In the genomic region with DNA sequence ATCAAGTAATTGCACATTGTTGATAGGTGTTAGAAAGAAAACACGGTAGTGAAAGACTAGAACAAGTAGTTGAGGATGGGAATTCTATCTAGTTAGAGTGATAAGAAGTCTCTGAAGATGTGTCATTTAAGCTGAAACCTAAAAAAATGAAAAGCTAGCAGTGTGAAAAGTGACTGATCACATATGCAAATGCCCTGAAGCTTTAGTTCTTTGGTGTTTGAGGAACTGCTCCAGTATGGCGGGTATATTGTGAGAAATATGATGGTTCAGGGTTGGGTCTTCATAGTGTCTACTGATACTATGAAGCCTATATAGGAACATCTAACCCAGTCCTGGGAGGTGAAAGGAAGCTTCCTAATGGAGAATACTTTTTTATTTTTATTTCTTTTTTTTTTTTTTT, we compare ENCODE assay signal across 22 cellular contexts. TPM values are rescaled to one million over a fixed set of nuclear protein-coding genes. Genes with fewer than 3 reads are reported as not detected.
A peak's percentile ranks its signal among the peaks of the same experiment; 100 is the strongest.
DNase-seq lines count a peak whose midpoint lies in the region; ATAC-seq, FAIRE-seq and TF ChIP-seq lines count a peak whose summit lies in the region.
"Had no signal": no experiment of that assay in that cellular context is flagged by ENCODE, and none has a peak within 500 bp of the region (broad histone marks: within the 10 kb centered on the region; RNA-seq: fewer than 3 reads in every experiment).

No MANE protein-coding gene starts in this region.

- H3K4me3 ChIP-seq in Karpas-422 (ENCODE audit: low read length) = no peak overlapping the region
- no peak overlapping the region for H3K4me3 ChIP-seq in GM12878
- H3K4me3 ChIP-seq: A549; BLaER1 treated with 17β-estradiol and CSF1 and Interleukin-3, amounts not matched to agents 10 nM and 100 nM had no signal

- H3K27ac ChIP-seq in Karpas-422 (ENCODE audit: low read length) = no peak overlapping the region
- no peak overlapping the region for H3K27ac ChIP-seq in GM12878 (ENCODE audit: control insufficient read depth, insufficient read depth)
- H3K27ac ChIP-seq: 22Rv1; A549; BLaER1 treated with 17β-estradiol and CSF1 and Interleukin-3, amounts not matched to agents 10 nM and 100 nM; C4-2B had no signal

- SMC1A ChIA-PET in GM12878 (lab: Charles Lee; ENCODE audit: uncharacterized antibody, unreplicated experiment) = interaction anchor here (2.2 kb wide), 1 partner anchor 13 kb away, joined by 9 read pairs; no protein-coding TSS in a partner anchor

- no TSS peak for BruUV-seq in GM12878 (replicated peaks; lab: Mats Ljungman, UMichigan)

- CTCF ChIA-PET in GM12878 (lab: Yijun Ruan, JAX) = interaction anchor here (1.0 to 1.8 kb wide), 4 partner anchors 12 to 551 kb away, joined by 3 to 5 read pairs (median 4); no protein-coding TSS in a partner anchor

- no peaks in the 10 kb centered on the region for H3K36me3 ChIP-seq in Karpas-422 (ENCODE audit: insufficient read depth, low read length)
- no peaks in the 10 kb centered on the region; a peak in 2 of 4 replicates for H3K36me3 ChIP-seq in GM12878 (ENCODE audit: control insufficient read depth in 2 of 2, insufficient read depth in 2 of 2, low read length in 1 of 2)

- no peaks in the 10 kb centered on the region for H4K20me1 ChIP-seq in Karpas-422 (ENCODE audit: insufficient read depth, low read depth, low read length)
- no peaks in the 10 kb centered on the region for H4K20me1 ChIP-seq in GM12878 (ENCODE audit: control insufficient read depth, insufficient read depth)
- H4K20me1 ChIP-seq: BLaER1 treated with 17β-estradiol and CSF1 and Interleukin-3, amounts not matched to agents 10 nM and 100 nM had no signal

- H3K4me3 Mint-ChIP-seq in nephron progenitor cell = no peak overlapping the region
- no peak overlapping the region for H3K4me3 Mint-ChIP-seq in activated T-cell treated with anti-CD3 and anti-CD28 coated beads, Interleukin-2, amount 50 U/mL, for 72 hours
- H3K4me3 Mint-ChIP-seq: B cell; CD4-positive, alpha-beta T cell; CD8-positive, alpha-beta T cell had no signal

- no peak for TF ChIP-seq RAD21 in GM12878 (IDR thresholded peaks at IDR 0.05; ENCODE audit: insufficient read depth, low read depth, low read length)

- H3K9ac ChIP-seq in Karpas-422 (ENCODE audit: low read length) = no peak overlapping the region
- H3K9ac ChIP-seq in GM12878 (ENCODE audit: control insufficient read depth, insufficient read depth, low read length) = no peak overlapping the region
- H3K9ac ChIP-seq: BLaER1 treated with 17β-estradiol and CSF1 and Interleukin-3, amounts not matched to agents 10 nM and 100 nM had no signal

- H3K9me3 ChIP-seq in Karpas-422 (ENCODE audit: low read length) (no peaks in the 10 kb centered on the region), GM12878 (replicated peaks; ENCODE audit: control insufficient read depth, insufficient read depth, low read length) (no peaks in the 10 kb centered on the region)
- H3K9me3 ChIP-seq: A549; BLaER1 treated with 17β-estradiol and CSF1 and Interleukin-3, amounts not matched to agents 10 nM and 100 nM; Caco-2 had no signal

- TF ChIP-seq POLR2A in GM12891 (IDR thresholded peaks at IDR 0.05; ENCODE audit: low read depth, low read length) = no peak
- TF ChIP-seq POLR2A in GM12878 (IDR thresholded peaks at IDR 0.05; ENCODE audit: low read depth, low read length) = no peak

- H3K27me3 ChIP-seq in Karpas-422 (ENCODE audit: low read length) = no peaks in the 10 kb centered on the region
- H3K27me3 ChIP-seq in GM12878 (replicated peaks in 1 of 2; ENCODE audit: control insufficient read depth in 2 of 2, insufficient read depth in 2 of 2, low read length in 1 of 2) = no peaks in the 10 kb centered on the region
- H3K27me3 ChIP-seq: BLaER1 treated with 17β-estradiol and CSF1 and Interleukin-3, amounts not matched to agents 10 nM and 100 nM had no signal

- H3K4me1 ChIP-seq in Karpas-422 (ENCODE audit: low read length) (peaks cover 9% of the 10 kb centered on the region), GM12878 (ENCODE audit: control insufficient read depth, insufficient read depth, low read length) (no peaks in the 10 kb centered on the region)
- H3K4me1 ChIP-seq: A549; BLaER1 treated with 17β-estradiol and CSF1 and Interleukin-3, amounts not matched to agents 10 nM and 100 nM had no signal

- WGBS in GM12878 (ENCODE audit: insufficient coverage, insufficient replicate concordance, low lambda C conversion rate, missing lambda C conversion rate) = 94% methylated on average over 2 of the region's 2 CpGs

- H3K79me2 ChIP-seq in Karpas-422 (ENCODE audit: low read length) = no peaks in the 10 kb centered on the region
- no peaks in the 10 kb centered on the region for H3K79me2 ChIP-seq in GM12878 (ENCODE audit: control insufficient read depth, insufficient read depth, low read length)

- ATAC-seq in GM12878 (no peak), GM21723 (IDR thresholded peaks at IDR 0.05; ENCODE audit: unreplicated experiment) (no peak)
- ATAC-seq in activated T-cell treated with anti-CD3 and anti-CD28 coated beads, Interleukin-2, amount 50 U/mL, for 72 hours (replicated peaks in 1 of 2) = no peak
- ATAC-seq: A549; CD8-positive, alpha-beta T cell had no signal

- H2AFZ ChIP-seq in Karpas-422 (ENCODE audit: low read length) (no peak overlapping the region), GM12878 (ENCODE audit: control insufficient read depth, low read depth, low read length) (no peak overlapping the region)

- intact Hi-C loops in GM12878 (cut with micrococcal nuclease; ENCODE audit: unreplicated experiment) = no loop called here

- no peak for TF ChIP-seq EP300 in GM12878 (IDR thresholded peaks at IDR 0.05; ENCODE audit: borderline replicate concordance in 1 of 2, control insufficient read depth in 1 of 2, low read depth in 2 of 2, low read length in 2 of 2)

- no peaks in the 10 kb centered on the region for H3K9me2 ChIP-seq in Karpas-422 (replicated peaks; ENCODE audit: insufficient read depth, low read length)

- H3K4me2 ChIP-seq in Karpas-422 (ENCODE audit: low read depth, low read length, poor library complexity, severe bottlenecking) = no peak overlapping the region
- no peak overlapping the region for H3K4me2 ChIP-seq in GM12878 (ENCODE audit: control insufficient read depth, insufficient read depth)
- H3K4me2 ChIP-seq: A549; BLaER1 treated with 17β-estradiol and CSF1 and Interleukin-3, amounts not matched to agents 10 nM and 100 nM had no signal

- H3K9me3 Mint-ChIP-seq in nephron progenitor cell = no peaks in the 10 kb centered on the region
- H3K9me3 Mint-ChIP-seq in activated T-cell treated with anti-CD3 and anti-CD28 coated beads, Interleukin-2, amount 50 U/mL, for 72 hours = no peaks in the 10 kb centered on the region
- H3K9me3 Mint-ChIP-seq: CD4-positive, alpha-beta T cell; CD8-positive, alpha-beta T cell had no signal

- no peaks in the 10 kb centered on the region for H3K27me3 Mint-ChIP-seq in nephron progenitor cell (ENCODE audit: low read depth, poor library complexity)
- no peaks in the 10 kb centered on the region for H3K27me3 Mint-ChIP-seq in activated T-cell treated with anti-CD3 and anti-CD28 coated beads, Interleukin-2, amount 50 U/mL, for 72 hours (ENCODE audit: low read depth)
- H3K27me3 Mint-ChIP-seq: B cell; CD4-positive, alpha-beta T cell had no signal

- no peak for DNase-seq in GM12891 (ENCODE audit: insufficient read length, low spot score)
- peak; percentile 57 for DNase-seq in Karpas-422
- no peak for DNase-seq in GM12878 (ENCODE audit: low read depth, low spot score)
- DNase-seq in nephron progenitor cell = no peak
- no peak for DNase-seq in RCC 7860 (ENCODE audit: low spot score)
- no peak for DNase-seq in HuH-7.5 (ENCODE audit: low spot score)
- no peak for DNase-seq in activated T-cell treated with anti-CD3 and anti-CD28 coated beads, Interleukin-2, amount 50 U/mL, for 72 hours
- DNase-seq: AML-193; Caco-2; Calu3; CD4-positive, alpha-beta T cell; CD8-positive, alpha-beta T cell; DMS79 treated with DMSO at 0.1 percent for 48 hours; GF-D8 had no signal

- peak overlapping the region; percentile 81 for H3K27ac Mint-ChIP-seq in nephron progenitor cell
- H3K27ac Mint-ChIP-seq in activated T-cell treated with anti-CD3 and anti-CD28 coated beads, Interleukin-2, amount 50 U/mL, for 72 hours = no peak overlapping the region
- H3K27ac Mint-ChIP-seq: B cell; CD4-positive, alpha-beta T cell; CD8-positive, alpha-beta T cell had no signal

- RAD21 ChIA-PET in GM12878 (lab: Charles Lee; ENCODE audit: unreplicated experiment) = no interaction called here

- POLR2A ChIA-PET in GM12878 (lab: Charles Lee) = no interaction called here

- no peak for FAIRE-seq in GM12891 (lab: Jason Lieb, UNC)
- FAIRE-seq in GM12878 (lab: Jason Lieb, UNC) = no peak
- no peak for FAIRE-seq in RCC 7860 (lab: Jason Lieb, UNC)
- FAIRE-seq: A549, D721Med, G401.6 had no signal

- in situ Hi-C loops in GM12878 (cut with MboI) = no loop called here

- peaks cover 35% of the 10 kb centered on the region for H3K36me3 Mint-ChIP-seq in nephron progenitor cell (ENCODE audit: low read depth)
- H3K36me3 Mint-ChIP-seq in activated T-cell treated with anti-CD3 and anti-CD28 coated beads, Interleukin-2, amount 50 U/mL, for 72 hours (ENCODE audit: insufficient read depth in 2 of 2) = peaks cover 0 to 4% of the 10 kb centered on the region in 2 donors

- H3K4me1 Mint-ChIP-seq in nephron progenitor cell = no peaks in the 10 kb centered on the region
- no peaks in the 10 kb centered on the region for H3K4me1 Mint-ChIP-seq in activated T-cell treated with anti-CD3 and anti-CD28 coated beads, Interleukin-2, amount 50 U/mL, for 72 hours (ENCODE audit: low read depth)
- H3K4me1 Mint-ChIP-seq: B cell had no signal

- TF ChIP-seq CTCF in GM12878 (IDR thresholded peaks at IDR 0.05 in 2 of 3, conservative IDR thresholded peaks at IDR 0.05 in 1 of 3; ENCODE audit: control insufficient read depth in 2 of 3, extremely low read depth in 1 of 3, insufficient read depth in 1 of 3, low read depth in 3 of 3, low read length in 3 of 3) = no peak
- no peak for TF ChIP-seq CTCF in nephron progenitor cell (IDR thresholded peaks at IDR 0.05)

RNA-seq across cellular contexts. Expression of gene GPALPP1, which starts 45.0 kb away (rescaled TPM):
- 17.4 TPM for polyA plus RNA-seq in GM12891 (2012; ENCODE audit: low read depth, missing spikeins)
- total RNA-seq in Karpas-422 (2014; rRNA removed; shearing (Covaris generic); ENCODE audit: low replicate concordance) = 23.8 and 36.2 TPM in 2 replicates
- 76.5 and 84.7 TPM in 2 replicates for total RNA-seq in GM12878 (2013; cell fraction: nucleolus; rRNA removed)
- total RNA-seq in GM12878 (2014; rRNA removed) (30.5 and 32.4 TPM in 2 replicates), GM12878 (2014; rRNA removed; fragmentation: Illumina TruSeq; extraction: Trizol) (32.0 and 32.4 TPM in 2 replicates), GM12878 (2021) (26.2 and 28.3 TPM in 2 replicates)
- polyA plus RNA-seq in GM12878 (2011; ENCODE audit: low read depth) = 11.5 TPM
- polyA plus RNA-seq in GM12878 (2011; rRNA removed) (25.9 and 37.4 TPM in 2 replicates), GM12878 (2014; fragmentation: Illumina TruSeq; extraction: Trizol) (28.7 and 31.9 TPM in 2 replicates), GM12878 (2014; fragmentation: Nextera tagmentation; extraction: Ambion mirVana) (10 to 100 TPM; 14.2 to 21.2 TPM), GM12878 (2014; rRNA removed) (23.8 and 26.6 TPM in 2 replicates), GM12878 (2016; fragmentation: Nextera tagmentation; extraction: Ambion mirVana) (10 to 100 TPM; 27.6 to 28.4 TPM)
- 11.7 and 12.1 TPM in 2 replicates for polyA plus RNA-seq in GM12878 (2011; cell fraction: cytosol; rRNA removed)
- 36.0 TPM in 2 replicates for polyA plus RNA-seq in GM12878 (2011; cell fraction: nucleus; rRNA removed)
- polyA plus RNA-seq in GM12878 (2012) = 15.8 and 17.5 TPM in 2 replicates
- polyA minus RNA-seq in GM12878 (2011; rRNA and poly(A)+ RNA removed) = 12.1 and 14.0 TPM in 2 replicates
- polyA minus RNA-seq in GM12878 (2011; cell fraction: cytosol; rRNA and poly(A)+ RNA removed) = 7.7 and 8.0 TPM in 2 replicates
- 36.0 and 45.5 TPM in 2 replicates for polyA minus RNA-seq in GM12878 (2011; cell fraction: nucleus; rRNA and poly(A)+ RNA removed)
- 10 to 100 TPM; 34.4 to 35.7 TPM for total RNA-seq in activated T-cell treated with anti-CD3 and anti-CD28 coated beads, Interleukin-2, amount 50 U/mL, for 72 hours

RNA-seq across cellular contexts. Expression of gene NUFIP1, which starts 45.1 kb away (rescaled TPM):
- polyA plus RNA-seq in GM12891 (2012; ENCODE audit: low read depth, missing spikeins) = 3.9 TPM
- total RNA-seq in Karpas-422 (2014; rRNA removed; shearing (Covaris generic); ENCODE audit: low replicate concordance) = 3.8 and 7.3 TPM in 2 replicates
- 6.7 and 8.1 TPM in 2 replicates for total RNA-seq in GM12878 (2013; cell fraction: nucleolus; rRNA removed)
- 4.2 and 6.2 TPM in 2 replicates for total RNA-seq in GM12878 (2014; rRNA removed)
- 10.9 TPM in 2 replicates for total RNA-seq in GM12878 (2014; rRNA removed; fragmentation: Illumina TruSeq; extraction: Trizol)
- total RNA-seq in GM12878 (2021) = 8.3 and 8.5 TPM in 2 replicates
- polyA plus RNA-seq in GM12878 (2011; ENCODE audit: low read depth) = 3.5 TPM
- polyA plus RNA-seq in GM12878 (2011; rRNA removed) = 2.9 and 5.5 TPM in 2 replicates
- polyA plus RNA-seq in GM12878 (2011; cell fraction: cytosol; rRNA removed) = 3.5 and 3.8 TPM in 2 replicates
- 2.7 and 4.1 TPM in 2 replicates for polyA plus RNA-seq in GM12878 (2011; cell fraction: nucleus; rRNA removed)
- 4.3 and 4.7 TPM in 2 replicates for polyA plus RNA-seq in GM12878 (2012)
- 10.9 and 11.0 TPM in 2 replicates for polyA plus RNA-seq in GM12878 (2014; fragmentation: Illumina TruSeq; extraction: Trizol)
- 1 to 10 TPM; 2.5 to 4.0 TPM for polyA plus RNA-seq in GM12878 (2014; fragmentation: Nextera tagmentation; extraction: Ambion mirVana)
- polyA plus RNA-seq in GM12878 (2014; rRNA removed) = 4.1 and 5.5 TPM in 2 replicates
- 10 to 100 TPM in 1 of 2 experiments, 1 to 10 TPM in 1; 9.8 to 11.2 TPM for polyA plus RNA-seq in GM12878 (2016; fragmentation: Nextera tagmentation; extraction: Ambion mirVana)
- polyA minus RNA-seq in GM12878 (2011; rRNA and poly(A)+ RNA removed) = 2.3 and 3.1 TPM in 2 replicates
- 1.7 and 2.7 TPM in 2 replicates for polyA minus RNA-seq in GM12878 (2011; cell fraction: cytosol; rRNA and poly(A)+ RNA removed)
- 2.9 and 5.1 TPM in 2 replicates for polyA minus RNA-seq in GM12878 (2011; cell fraction: nucleus; rRNA and poly(A)+ RNA removed)
- total RNA-seq in activated T-cell treated with anti-CD3 and anti-CD28 coated beads, Interleukin-2, amount 50 U/mL, for 72 hours = 1 to 10 TPM; 4.8 to 8.0 TPM
